In the genomic region with DNA sequence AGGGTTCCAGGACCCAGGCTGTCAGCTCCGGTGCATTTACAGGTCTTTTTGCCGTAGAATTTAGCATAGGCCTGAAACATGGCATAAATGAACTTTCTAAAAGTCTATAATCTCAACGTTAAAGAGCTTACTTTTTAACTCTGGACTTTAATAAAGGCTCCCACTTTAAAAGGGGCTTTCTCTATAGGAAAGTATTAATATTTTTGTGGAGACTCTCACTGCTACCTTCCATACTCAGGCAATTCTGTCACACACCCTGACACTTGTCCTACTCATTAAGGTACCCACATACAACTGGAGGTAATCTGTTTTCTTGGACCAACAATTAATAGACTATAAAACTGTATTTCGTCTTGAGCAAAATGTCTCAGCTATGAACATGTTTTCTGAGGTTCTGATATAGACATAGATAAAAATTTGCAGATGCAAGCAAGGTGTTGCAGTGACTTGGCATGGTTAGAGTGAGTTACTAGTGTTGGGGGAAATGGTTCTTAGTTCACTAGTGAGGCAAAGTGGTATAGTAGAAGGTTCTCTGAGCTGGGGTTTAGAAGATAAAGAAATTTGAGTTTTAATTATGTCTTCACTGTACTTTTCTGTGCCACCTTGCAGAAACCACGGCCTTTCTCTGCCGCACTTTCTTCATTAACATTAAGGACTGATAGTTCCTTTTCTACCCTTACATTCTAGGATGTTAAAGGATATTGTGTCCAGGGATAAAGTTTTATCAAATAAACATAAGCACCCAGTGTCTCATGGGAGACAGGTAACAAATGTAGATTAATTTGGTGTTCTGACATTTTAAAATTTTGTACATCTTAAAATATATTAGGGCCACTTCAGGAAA, we compare ENCODE assay signal across 8 cellular contexts. TPM values are rescaled to one million over a fixed set of nuclear protein-coding genes. Genes with fewer than 3 reads are reported as not detected.
DNase-seq lines count a peak whose midpoint lies in the region; ATAC-seq and TF ChIP-seq lines count a peak whose summit lies in the region.

No MANE protein-coding gene starts in this region.

- H3K14ac ChIP-seq in trophoblast cell (ENCODE audit: low read length) = peak overlapping the region; percentile 70

- no peak overlapping the region for H4K12ac ChIP-seq in trophoblast cell (ENCODE audit: low read depth, low read length)

- peaks cover 10% of the 10 kb centered on the region for H3K79me1 ChIP-seq in trophoblast cell (ENCODE audit: low read length)

- H3K9me3 ChIP-seq in Panc1 (ENCODE audit: control insufficient read depth, insufficient read depth, low read depth, low read length) (no peaks in the 10 kb centered on the region), trophoblast cell (ENCODE audit: insufficient read depth, low read depth, low read length) (peaks cover 2% of the 10 kb centered on the region)

- in situ Hi-C loops in Panc1 (cut with HindIII; ENCODE audit: low pct_unique_long_range_greater_than_20kb, low sequenced_read_pairs) = no loop called here

- peaks cover 3% of the 10 kb centered on the region for H3K79me2 ChIP-seq in trophoblast cell (ENCODE audit: control insufficient read depth, insufficient read depth, low read length, poor library complexity)

- peak overlapping the region; percentile 25 for H2AFZ ChIP-seq in trophoblast cell (ENCODE audit: insufficient read depth, low read length, poor library complexity)

- H3K27me3 ChIP-seq in GM06990 (replicated peaks; ENCODE audit: control insufficient read depth, insufficient read depth, low read length) = no peaks in the 10 kb centered on the region
- no peaks in the 10 kb centered on the region for H3K27me3 ChIP-seq in Panc1 (ENCODE audit: control insufficient read depth, insufficient read depth, low read length)
- no peaks in the 10 kb centered on the region for H3K27me3 ChIP-seq in trophoblast cell (ENCODE audit: insufficient read depth, low read length)

- H3K36me3 ChIP-seq in GM06990 (ENCODE audit: control insufficient read depth, insufficient read depth, low read length) = no peaks in the 10 kb centered on the region
- no peaks in the 10 kb centered on the region for H3K36me3 ChIP-seq in Panc1 (ENCODE audit: control insufficient read depth, insufficient read depth, low read length)
- H3K36me3 ChIP-seq in trophoblast cell (ENCODE audit: control insufficient read depth in 1 of 2, insufficient read depth in 2 of 2, low read length in 2 of 2) = no peaks in the 10 kb centered on the region

- POLR2A ChIA-PET in Panc1 (lab: Charles Lee) = no interaction called here

- peak overlapping the region; percentile 83 for H4K91ac ChIP-seq in trophoblast cell (ENCODE audit: low read depth, low read length)

- peak overlapping the region; percentile 76 for H3K9ac ChIP-seq in trophoblast cell (ENCODE audit: low read length)

- no CpG with 5 or more reads among the region's 6 CpGs for WGBS in trophoblast cell (ENCODE audit: extremely low coverage, insufficient coverage, insufficient read length)

- H2AK5ac ChIP-seq in trophoblast cell (ENCODE audit: low read length) = no peak overlapping the region

- peak overlapping the region; percentile 76 for H2BK5ac ChIP-seq in trophoblast cell (ENCODE audit: low read depth, low read length, poor library complexity)

- no peak overlapping the region for H3K18ac ChIP-seq in trophoblast cell (ENCODE audit: low read length)

- BruUV-seq in Panc1 (replicated peaks; lab: Mats Ljungman, UMichigan) = TSS peak; percentile 93

- TF ChIP-seq CTCF in GM06990 (IDR thresholded peaks at IDR 0.05; ENCODE audit: insufficient read depth, low read length, poor library complexity, severe bottlenecking) = no peak
- no peak for TF ChIP-seq CTCF in Panc1 (IDR thresholded peaks at IDR 0.05)
- TF ChIP-seq CTCF in epithelial cell of proximal tubule (conservative IDR thresholded peaks at IDR 0.05; ENCODE audit: low read depth, low read length) = no peak

- H2BK12ac ChIP-seq in trophoblast cell (ENCODE audit: low read length) = no peak overlapping the region

- no peak for ATAC-seq in Panc1
- ATAC-seq in GM18511 (IDR thresholded peaks at IDR 0.05; ENCODE audit: unreplicated experiment) = no peak
- no peak for ATAC-seq in GM18520 (IDR thresholded peaks at IDR 0.05; ENCODE audit: unreplicated experiment)

- H3K4me2 ChIP-seq in trophoblast cell (ENCODE audit: low read length) = peak overlapping the region; percentile 77

- H3K27ac ChIP-seq in Panc1 (ENCODE audit: low read length) (peak overlapping the region; percentile 79), trophoblast cell (ENCODE audit: low read depth, low read length) (no peak overlapping the region)

- H3K4ac ChIP-seq in trophoblast cell (ENCODE audit: low read depth, low read length) = peak overlapping the region; percentile 46

- peak overlapping the region; percentile 92 for H4K8ac ChIP-seq in trophoblast cell (ENCODE audit: low read depth, low read length)

- no peak overlapping the region for H2BK120ac ChIP-seq in trophoblast cell (ENCODE audit: insufficient read depth, low read length, poor library complexity)

- CTCF ChIA-PET in Panc1 (lab: Charles Lee) = interaction anchor here (1.1 kb wide), 1 partner anchor 9 kb away, joined by 19 read pairs; no protein-coding TSS in a partner anchor

- DNase-seq in GM06990 (ENCODE audit: extremely low read depth, insufficient read length) (no peak), Panc1 (ENCODE audit: low read depth, low spot score) (no peak), epithelial cell of proximal tubule (ENCODE audit: low read depth) (no peak), trophoblast cell (no peak), NCI-H146 (lab: John Stamatoyannopoulos, UW) (no peak), cerebellum (ENCODE audit: low spot score) (no peak)

- H3K23ac ChIP-seq in trophoblast cell (ENCODE audit: low read length) = no peak overlapping the region

- H3K4me3 ChIP-seq in GM06990 (replicated peaks; ENCODE audit: low read depth, low read length) (peak overlapping the region; percentile 90), Panc1 (ENCODE audit: low read depth in 2 of 2, low read length in 2 of 2) (peak overlapping the region; percentile 86 to 95), epithelial cell of proximal tubule (ENCODE audit: low read depth, low read length) (peak overlapping the region; percentile 73), trophoblast cell (ENCODE audit: low read depth, low read length) (peak overlapping the region; percentile 88)

- peaks cover 14% of the 10 kb centered on the region for H3K4me1 ChIP-seq in Panc1 (ENCODE audit: control insufficient read depth, insufficient read depth, low read length)
- no peaks in the 10 kb centered on the region for H3K4me1 ChIP-seq in trophoblast cell (ENCODE audit: control insufficient read depth in 1 of 2, insufficient read depth in 2 of 2, low read length in 2 of 2)

- intact Hi-C loops in Panc1 (cut with micrococcal nuclease; ENCODE audit: unreplicated experiment) = loop anchor here (5.0 kb wide), 1 partner anchor 59 kb away; no protein-coding TSS in a partner anchor

RNA-seq across cellular contexts. Expression of a gene that starts 10.8 kb away (rescaled TPM):
- total RNA-seq in Panc1 (2021; ENCODE audit: unreplicated experiment) (0.85 TPM), epithelial cell of proximal tubule (0.06 TPM in 1 of 2 replicates, not detected in the other), cerebellum (0.45 TPM)
- polyA plus RNA-seq in Panc1 (2012; ENCODE audit: insufficient read length) = 0.91 TPM
- 1.3 and 1.7 TPM in 2 replicates for polyA plus RNA-seq in trophoblast cell (2013)
